21 cellular contexts compared by ENCODE assay signal in the genomic region with DNA sequence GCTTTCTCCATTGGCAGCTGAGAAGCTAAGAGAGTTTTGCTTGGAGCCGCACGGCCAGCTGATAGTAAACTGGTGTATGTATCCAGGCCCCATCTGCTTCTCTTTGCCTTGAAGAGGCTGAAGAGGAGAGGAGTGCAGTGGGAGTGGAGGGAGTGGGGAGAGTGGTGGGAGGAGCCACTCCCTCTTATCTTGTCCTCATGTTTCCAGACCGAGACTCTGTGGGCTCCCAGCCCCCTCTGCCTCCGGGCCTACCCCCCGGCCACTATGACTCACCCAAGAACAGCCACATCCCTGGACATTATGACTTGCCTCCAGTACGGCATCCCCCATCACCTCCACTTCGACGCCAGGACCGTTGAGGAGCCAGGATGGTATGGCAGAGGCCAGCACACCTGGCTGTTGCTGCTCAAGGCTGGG. TPM values are rescaled to one million over a fixed set of nuclear protein-coding genes. Genes with fewer than 3 reads are reported as not detected.
DNase-seq lines count a peak whose midpoint lies in the region; ATAC-seq lines count a peak whose summit lies in the region.
"Had no signal": no experiment of that assay in that cellular context is flagged by ENCODE, and none has a peak within 500 bp of the region (broad histone marks: within the 10 kb centered on the region; RNA-seq: fewer than 3 reads in every experiment).

No MANE protein-coding gene starts in this region.

- H3K36me3 Mint-ChIP-seq in activated T-helper 17 cell treated with anti-CD3 and anti-CD28 coated beads, Interleukin-2, amount 50 U/mL, for 72 hours (ENCODE audit: low read depth): no peaks in the 10 kb centered on the region
- H3K36me3 Mint-ChIP-seq: memory B cell, natural killer cell had no signal

- no peaks in the 10 kb centered on the region for H3K4me1 Mint-ChIP-seq in activated T-helper 17 cell treated with anti-CD3 and anti-CD28 coated beads, Interleukin-2, amount 50 U/mL, for 72 hours

- no peak overlapping the region for H3K27ac Mint-ChIP-seq in activated T-helper 17 cell treated with anti-CD3 and anti-CD28 coated beads, Interleukin-2, amount 50 U/mL, for 72 hours
- H3K27ac Mint-ChIP-seq: activated T-helper 2 cell treated with anti-CD3 and anti-CD28 coated beads, Interferon-gamma antibody, Interleukin-2, Interleukin-4, amounts not matched to agents 10 μg/mL and 5 μg/mL and 100 μg/mL, durations not matched to agents 14 hours and 24 hours and 36 hours; memory B cell; natural killer cell; T-helper 1 cell treated with Interleukin-12 subunit alpha and Interleukin-12 subunit beta and Interleukin-4 antibody, amounts not matched to agents 30 μg/mL and 1 μg/mL, for 36 hours had no signal

- DNase-seq in Daoy (ENCODE audit: low read depth) (peak; percentile 56), M059J (ENCODE audit: low read depth) (peak; percentile 45), iris pigment epithelial cell (ENCODE audit: low read depth) (peak; percentile 83), hippocampal formation (lab: John Stamatoyannopoulos, UW) (no peak), cortex of kidney (lab: John Stamatoyannopoulos, UW) (no peak)
- DNase-seq: central memory CD4-positive, alpha-beta T cell; kidney; natural killer cell; NCI-H226; small intestine; stimulated activated CD8-positive, alpha-beta memory T cell treated with anti-CD3 and anti-CD28 coated beads, Interleukin-4, amount 100 ng/mL, for 48 hours had no signal

- no peaks in the 10 kb centered on the region for H3K9me3 Mint-ChIP-seq in activated T-helper 17 cell treated with anti-CD3 and anti-CD28 coated beads, Interleukin-2, amount 50 U/mL, for 72 hours
- H3K9me3 Mint-ChIP-seq: activated T-helper 2 cell treated with anti-CD3 and anti-CD28 coated beads, Interferon-gamma antibody, Interleukin-2, Interleukin-4, amounts not matched to agents 10 μg/mL and 5 μg/mL and 100 μg/mL, durations not matched to agents 14 hours and 24 hours and 36 hours; memory B cell; natural killer cell; T-helper 1 cell treated with Interleukin-12 subunit alpha and Interleukin-12 subunit beta and Interleukin-4 antibody, amounts not matched to agents 30 μg/mL and 1 μg/mL, for 36 hours had no signal

- no peak overlapping the region for H3K4me3 Mint-ChIP-seq in activated T-helper 17 cell treated with anti-CD3 and anti-CD28 coated beads, Interleukin-2, amount 50 U/mL, for 72 hours
- H3K4me3 Mint-ChIP-seq: memory B cell; natural killer cell; T-helper 1 cell treated with Interleukin-12 subunit alpha and Interleukin-12 subunit beta and Interleukin-4 antibody, amounts not matched to agents 30 μg/mL and 1 μg/mL, for 36 hours had no signal

- H3K27me3 Mint-ChIP-seq in activated T-helper 17 cell treated with anti-CD3 and anti-CD28 coated beads, Interleukin-2, amount 50 U/mL, for 72 hours: peaks cover 42% of the 10 kb centered on the region

- peak; percentile 28 for ATAC-seq in activated T-helper 17 cell treated with anti-CD3 and anti-CD28 coated beads, Interleukin-2, amount 50 U/mL, for 72 hours (replicated peaks)
- ATAC-seq in GM19455 (IDR thresholded peaks at IDR 0.05; ENCODE audit: unreplicated experiment): no peak
- no peak for ATAC-seq in GM21723 (IDR thresholded peaks at IDR 0.05; ENCODE audit: unreplicated experiment)
- ATAC-seq: natural killer cell, psoas muscle, Right ventricle myocardium inferior had no signal

RNA-seq across cellular contexts. Expression of a gene that starts 6.0 kb away (rescaled TPM):
- not detected in 2 replicates for total RNA-seq in Daoy (2014; rRNA removed; shearing (Covaris generic))
- total RNA-seq in M059J (2014; rRNA removed; shearing (Covaris generic)): not detected in 2 replicates
- not detected for total RNA-seq in activated T-helper 17 cell treated with anti-CD3 and anti-CD28 coated beads, Interleukin-2, amount 50 U/mL, for 72 hours
- total RNA-seq: activated T-helper 2 cell treated with anti-CD3 and anti-CD28 coated beads, Interferon-gamma antibody, Interleukin-2, Interleukin-4, amounts not matched to agents 10 μg/mL and 5 μg/mL and 100 μg/mL, durations not matched to agents 14 hours and 24 hours and 36 hours; G401; LHCN-M2; natural killer cell; psoas muscle; Right ventricle myocardium inferior had no signal

RNA-seq across cellular contexts. Expression of a gene that starts 20.9 kb away (rescaled TPM):
- total RNA-seq in Daoy (2014; rRNA removed; shearing (Covaris generic)): 0.06 TPM in 1 of 2 replicates, not detected in the other
- total RNA-seq in M059J (2014; rRNA removed; shearing (Covaris generic)): 0.32 and 0.34 TPM in 2 replicates
- not detected for total RNA-seq in activated T-helper 17 cell treated with anti-CD3 and anti-CD28 coated beads, Interleukin-2, amount 50 U/mL, for 72 hours

RNA-seq across cellular contexts. Expression of a gene that starts 53.8 kb away (rescaled TPM):
- 0.40 TPM in 1 of 2 replicates, not detected in the other for total RNA-seq in Daoy (2014; rRNA removed; shearing (Covaris generic))
- not detected in 2 replicates for total RNA-seq in M059J (2014; rRNA removed; shearing (Covaris generic))
- 10 to 100 TPM in 1 of 2 donors, 1 to 10 TPM in 1; 2.5 to 13.3 TPM for total RNA-seq in activated T-helper 17 cell treated with anti-CD3 and anti-CD28 coated beads, Interleukin-2, amount 50 U/mL, for 72 hours
- total RNA-seq: LHCN-M2 had no signal

RNA-seq across cellular contexts. Expression of a gene that starts 55.5 kb away (rescaled TPM):
- not detected in 2 replicates for total RNA-seq in Daoy (2014; rRNA removed; shearing (Covaris generic))
- total RNA-seq in M059J (2014; rRNA removed; shearing (Covaris generic)): not detected in 2 replicates
- under 1 TPM; 0.04 to 0.66 TPM for total RNA-seq in activated T-helper 17 cell treated with anti-CD3 and anti-CD28 coated beads, Interleukin-2, amount 50 U/mL, for 72 hours
- total RNA-seq: G401, LHCN-M2 had no signal

Comparison
In these comparisons a context has a peak if more than half of its experiments do, and no peak if none do; other contexts are left out.
1. DNase-seq: peak in Daoy (single experiment), M059J (single experiment) and iris pigment epithelial cell (single experiment); none in hippocampal formation (0 of 2) and cortex of kidney (single experiment).